8 cellular contexts compared by ENCODE assay signal in the genomic region with DNA sequence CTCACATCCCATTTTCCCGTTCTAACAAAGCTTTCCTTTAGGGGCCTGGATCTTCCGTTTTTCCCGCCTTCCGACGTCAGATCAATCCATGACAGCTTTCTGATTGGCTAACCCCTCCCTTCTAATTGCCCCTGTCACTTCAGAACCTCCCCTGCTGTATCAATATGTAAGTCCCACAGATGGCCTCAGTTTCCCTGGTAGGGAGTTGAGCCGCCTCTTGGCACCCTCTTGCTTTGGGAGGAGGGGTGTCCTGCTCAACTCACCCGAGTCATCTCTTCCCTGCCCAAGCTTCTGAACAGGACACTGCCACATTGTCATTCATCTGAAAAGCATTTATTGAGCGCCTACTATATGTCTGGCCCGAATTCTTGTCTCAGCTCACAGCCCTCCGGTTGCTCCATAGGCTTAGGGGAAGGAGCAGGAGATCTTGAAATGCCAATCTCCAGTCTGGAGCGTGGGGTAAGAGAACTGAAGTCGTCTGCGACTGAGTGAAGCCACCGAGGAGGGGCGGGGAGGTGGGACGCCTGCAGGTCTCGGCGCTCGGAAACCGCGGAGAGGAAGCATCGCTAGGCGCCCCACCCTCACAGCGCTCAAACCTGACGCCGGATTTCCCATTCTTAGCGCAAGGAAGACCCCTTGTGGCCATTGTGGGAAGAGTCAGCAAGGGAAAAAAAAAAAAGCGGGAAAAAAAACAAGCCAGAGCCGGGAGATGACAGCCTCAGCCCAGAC. TPM values are rescaled to one million over a fixed set of nuclear protein-coding genes. Genes with fewer than 3 reads are reported as not detected.
DNase-seq lines count a peak whose midpoint lies in the region; ATAC-seq and TF ChIP-seq lines count a peak whose summit lies in the region.

No MANE protein-coding gene starts in this region.

- TF ChIP-seq EP300 in transverse colon (IDR thresholded peaks at IDR 0.05; ENCODE audit: low read depth) = no peak

- peak; percentile 53 to 58 for ATAC-seq in activated naive CD4-positive, alpha-beta T cell treated with anti-CD3 and anti-CD28 coated beads, Interleukin-2, amount 50 U/mL, for 72 hours
- ATAC-seq in heart left ventricle = peak; percentile 23 to 68 (median 48)

- no peaks in the 10 kb centered on the region for H3K79me2 ChIP-seq in ACC112 (ENCODE audit: control insufficient read depth, insufficient read depth, low read length, unreplicated experiment)

- TF ChIP-seq POLR2A in heart left ventricle (IDR thresholded peaks at IDR 0.05) (no peak), transverse colon (IDR thresholded peaks at IDR 0.05) (no peak)

- no peaks in the 10 kb centered on the region for H3K27me3 ChIP-seq in ACC112 (ENCODE audit: insufficient read depth, low read length)
- peaks cover 0 to 34% (median 22%) of the 10 kb centered on the region in 9 donors for H3K27me3 ChIP-seq in heart left ventricle
- peaks cover 80% of the 10 kb centered on the region for H3K27me3 ChIP-seq in transverse colon

- no peaks in the 10 kb centered on the region for H3K9me3 ChIP-seq in heart left ventricle
- H3K9me3 ChIP-seq in transverse colon = no peaks in the 10 kb centered on the region

- H3K27ac ChIP-seq in ACC112 (ENCODE audit: low read depth, low read length) (no peak overlapping the region), heart left ventricle (peak overlapping the region in 2 of 12 donors; percentile 7 to 39), transverse colon (no peak overlapping the region)

- H3K36me3 Mint-ChIP-seq in activated naive CD4-positive, alpha-beta T cell treated with anti-CD3 and anti-CD28 coated beads, Interleukin-2, amount 50 U/mL, for 72 hours = peaks cover 0 to 7% of the 10 kb centered on the region in 2 donors

- no peaks in the 10 kb centered on the region for H3K9me3 Mint-ChIP-seq in activated naive CD4-positive, alpha-beta T cell treated with anti-CD3 and anti-CD28 coated beads, Interleukin-2, amount 50 U/mL, for 72 hours

- in situ Hi-C loops in transverse colon (cut with MboI; ENCODE audit: low pct_ligation_motif_present in 1 of 4, low pct_unique_long_range_greater_than_20kb in 1 of 4, low sequenced_read_pairs in 3 of 4) = loop anchor here in 1 of 4 donors (25.0 kb wide), 1 partner anchor 429 kb away; no protein-coding TSS in a partner anchor

- H3K4me3 ChIP-seq in ACC112 (ENCODE audit: low read depth, low read length) = peak overlapping the region; percentile 76
- peak overlapping the region in 11 of 12 donors; percentile 1 to 54 (median 40) for H3K4me3 ChIP-seq in heart left ventricle
- H3K4me3 ChIP-seq in transverse colon = peak overlapping the region in 2 of 4 donors; percentile 3 to 37

- TF ChIP-seq CTCF in heart left ventricle (IDR thresholded peaks at IDR 0.05) (peak; percentile 59 to 85 (median 76)), transverse colon (IDR thresholded peaks at IDR 0.05) (peak; percentile 66 to 80 (median 70))

- H3K27ac Mint-ChIP-seq in activated naive CD4-positive, alpha-beta T cell treated with anti-CD3 and anti-CD28 coated beads, Interleukin-2, amount 50 U/mL, for 72 hours = peak overlapping the region in 1 of 2 donors; percentile 81

- H2AFZ ChIP-seq in ACC112 (ENCODE audit: low read length, unreplicated experiment) = peak overlapping the region; percentile 80

- DNase-seq in GM19238 (ENCODE audit: insufficient read length, low spot score) = peak; percentile 63
- DNase-seq in NCI-H1417 (lab: John Stamatoyannopoulos, UW) = peak; percentile 91 to 98 (median 96)
- peak; percentile 58 for DNase-seq in SKM-1 treated with dmso at 0.1 percent for 144 hours (lab: John Stamatoyannopoulos, UW; ENCODE audit: unreplicated experiment)
- DNase-seq in activated naive CD4-positive, alpha-beta T cell treated with anti-CD3 and anti-CD28 coated beads, Interleukin-2, amount 50 U/mL, for 72 hours (ENCODE audit: low spot score in 2 of 2) = peak; percentile 71 to 78
- DNase-seq in heart left ventricle = peak; percentile 76 to 85 (median 80)
- DNase-seq in posterior cingulate gyrus = peak; percentile 60 to 96 (median 72)
- DNase-seq in transverse colon = peak; percentile 78

- H3K36me3 ChIP-seq in ACC112 (ENCODE audit: insufficient read depth, low read length) (no peaks in the 10 kb centered on the region), heart left ventricle (no peaks in the 10 kb centered on the region), transverse colon (no peaks in the 10 kb centered on the region)

- intact Hi-C loops in heart left ventricle (cut with DNase I) = loop anchor here in 2 of 10 donors (5.0 kb wide), 2 partner anchors 141 to 151 kb away; no protein-coding TSS in a partner anchor
- intact Hi-C loops in posterior cingulate gyrus (cut with DNase I) = no loop called here
- intact Hi-C loops in transverse colon (cut with DNase I; ENCODE audit: low total_unique reads) = no loop called here

- WGBS in heart left ventricle, 4 donors = 6 to 7% (median 7%) methylated on average over 29 of the region's 29 CpGs
- WGBS in transverse colon (ENCODE audit: low coverage in 1 of 2), 2 donors = 5% methylated on average over 4 to 29 of the region's 29 CpGs

- H3K4me1 ChIP-seq in ACC112 (ENCODE audit: control insufficient read depth, insufficient read depth, low read length, unreplicated experiment) = peaks cover 15% of the 10 kb centered on the region
- H3K4me1 ChIP-seq in heart left ventricle = peaks cover 9 to 42% (median 22%) of the 10 kb centered on the region in 12 donors
- peaks cover 9 to 39% (median 27%) of the 10 kb centered on the region in 4 donors for H3K4me1 ChIP-seq in transverse colon

RNA-seq across cellular contexts. Expression of a gene that starts 28.0 kb away (rescaled TPM):
- total RNA-seq in activated naive CD4-positive, alpha-beta T cell treated with anti-CD3 and anti-CD28 coated beads, Interleukin-2, amount 50 U/mL, for 72 hours = 10 to 100 TPM; 18.0 to 25.9 TPM
- total RNA-seq in heart left ventricle (10 to 100 TPM; 10.5 to 18.9 (median 15.7) TPM), transverse colon (10 to 100 TPM; 46.0 to 91.3 (median 50.1) TPM)
- 10 to 100 TPM; 13.3 to 21.9 TPM for polyA plus RNA-seq in heart left ventricle
